1 cellular context compared by ENCODE assay signal in genomic region chr7:55052726-55053431, GRCh38.
TF ChIP-seq lines count a peak whose summit lies in the region.

No MANE protein-coding gene starts in this region.

TF ChIP-seq in IMR-90, 13 proteins besides CTCF, POLR2A, EP300 and RAD21 (continued from another document):
- TF ChIP-seq USF2 (IDR thresholded peaks at IDR 0.05; ENCODE audit: low read depth, low read length) (0 out of 2 replicates have a peak, but pooled peaks have one; percentile 14), CEBPB (IDR thresholded peaks at IDR 0.05; ENCODE audit: low read depth, low read length) (no peak), FOS (IDR thresholded peaks at IDR 0.05; ENCODE audit: low read depth, low read length) (no peak), ELK1 (IDR thresholded peaks at IDR 0.05; ENCODE audit: borderline replicate concordance, low read depth, low read length) (no peak), MAFK (IDR thresholded peaks at IDR 0.05; ENCODE audit: low read depth, low read length) (peak; percentile 51; the same call in 1 of the 2 replicates), NFE2L2 (IDR thresholded peaks at IDR 0.05; ENCODE audit: low read depth, low read length) (no peak), BHLHE40 (IDR thresholded peaks at IDR 0.05; ENCODE audit: low read depth, low read length) (0 out of 2 replicates have a peak, but pooled peaks have one; percentile 38), CHD1 (IDR thresholded peaks at IDR 0.05; ENCODE audit: low read depth, low read length) (no peak)
